In the genomic region with DNA sequence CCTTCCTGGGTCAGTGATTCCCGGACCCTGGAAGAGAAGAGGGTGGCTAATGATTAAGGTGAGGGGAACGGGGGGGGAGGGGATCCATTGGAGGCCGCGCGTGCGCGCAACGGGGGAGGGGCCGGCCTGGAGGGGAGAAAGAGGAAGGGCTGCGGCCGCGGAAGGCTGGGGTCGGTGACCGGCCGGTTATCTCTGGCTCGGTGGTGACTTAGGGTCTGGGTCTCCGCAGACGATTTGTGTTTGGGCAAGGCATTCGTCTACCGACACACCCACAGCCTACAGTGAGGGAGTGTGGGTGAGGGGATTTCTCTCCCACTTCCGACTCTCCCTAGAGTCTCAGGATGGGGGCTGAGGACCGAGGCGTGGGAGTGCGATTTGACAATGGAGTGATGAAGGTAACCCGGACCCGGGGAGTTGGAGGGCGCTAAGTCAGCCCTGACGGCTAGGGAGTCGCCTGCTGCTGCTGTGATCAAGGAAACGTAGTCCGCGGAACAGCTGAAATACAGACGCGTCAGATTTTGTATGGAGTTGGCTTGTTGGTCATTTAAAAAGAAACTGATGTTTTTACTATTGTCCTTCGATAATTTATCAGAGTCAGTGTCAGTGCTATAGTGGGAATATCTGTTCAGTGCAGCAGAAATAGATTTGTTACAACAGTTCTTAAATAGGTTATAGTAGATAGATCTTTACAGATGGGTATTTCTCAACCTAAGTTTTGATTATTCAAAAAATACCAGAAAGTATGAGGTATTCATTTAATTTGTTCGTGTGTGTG, we compare ENCODE assay signal across 8 cellular contexts. TPM values are rescaled to one million over a fixed set of nuclear protein-coding genes. Genes with fewer than 3 reads are reported as not detected.
A peak's percentile ranks its signal among the peaks of the same experiment; 100 is the strongest.
DNase-seq lines count a peak whose midpoint lies in the region; ATAC-seq, FAIRE-seq and TF ChIP-seq lines count a peak whose summit lies in the region.

No MANE protein-coding gene starts in this region.

- H3K27me3 ChIP-seq in H1 (replicated peaks in 1 of 4; ENCODE audit: control insufficient read depth in 3 of 4, extremely low read depth in 1 of 4, insufficient read depth in 3 of 4, low read length in 3 of 4) (no peaks in the 10 kb centered on the region), mesenchymal stem cell (ENCODE audit: control insufficient read depth in 1 of 2, insufficient read depth in 1 of 2, low read length in 2 of 2) (no peaks in the 10 kb centered on the region)

- peaks cover 0 to 51% of the 10 kb centered on the region in 2 experiments; a peak in 3 of 4 replicates for H3K79me2 ChIP-seq in H1 (ENCODE audit: control insufficient read depth in 1 of 2, insufficient read depth in 2 of 2, low read length in 2 of 2)

- H2AFZ ChIP-seq in H1 (ENCODE audit: low read length) (peak overlapping the region; percentile 96; the same call in 1 of the 2 replicates), mesenchymal stem cell (ENCODE audit: low read depth, low read length) (peak overlapping the region; percentile 80)

- H2AK5ac ChIP-seq in H1 (ENCODE audit: low read depth, low read length): no peak overlapping the region
- peak overlapping the region; percentile 4 for H2AK5ac ChIP-seq in mesenchymal stem cell (ENCODE audit: low read length, severe bottlenecking)

- H2BK12ac ChIP-seq in H1 (ENCODE audit: low read depth, low read length) (no peak overlapping the region), mesenchymal stem cell (ENCODE audit: low read length in 2 of 2) (no peak overlapping the region)

- TF ChIP-seq POLR2A in A549 (IDR thresholded peaks at IDR 0.05; ENCODE audit: low read length): peak; percentile 39
- TF ChIP-seq POLR2A in H1 (IDR thresholded peaks at IDR 0.05; ENCODE audit: control extremely low read depth in 1 of 2, low read depth in 2 of 2, low read length in 2 of 2): no peak

- no peak for FAIRE-seq in A549 (lab: Jason Lieb, UNC)
- FAIRE-seq in H1 (lab: Jason Lieb, UNC): no peak

- H3K36me3 Mint-ChIP-seq in activated CD8-positive, alpha-beta T cell treated with anti-CD3 and anti-CD28 coated beads, Interleukin-2, amount 10 ng/mL, durations not matched to agents 7 days and 5 days (ENCODE audit: low read depth): peaks cover 28% of the 10 kb centered on the region

- POLR2A ChIA-PET in A549 (lab: Yijun Ruan, JAX): no interaction called here
- POLR2A ChIA-PET in activated CD8-positive, alpha-beta T cell treated with anti-CD3 and anti-CD28 coated beads, Interleukin-2, amount 10 ng/mL, durations not matched to agents 7 days and 5 days (lab: Charles Lee): interaction anchor here (1.0 to 2.7 kb wide), 2 partner anchors 55 to 117 kb away, joined by 3 to 12 read pairs; partner anchors contain the start of genes CCNB2 and SLTM
- POLR2A ChIA-PET in H1 (lab: Charles Lee; ENCODE audit: partially characterized antibody): interaction anchor here (0.6 to 2.1 kb wide), 4 partner anchors 9 to 117 kb away, joined by 3 to 6 read pairs (median 3); no protein-coding TSS in a partner anchor

- H3K27me3 Mint-ChIP-seq in activated CD8-positive, alpha-beta T cell treated with anti-CD3 and anti-CD28 coated beads, Interleukin-2, amount 10 ng/mL, durations not matched to agents 7 days and 5 days (ENCODE audit: low read depth): peaks cover 4% of the 10 kb centered on the region

- H3K4me3 ChIP-seq in A549 (peak overlapping the region; percentile 69), H1 (ENCODE audit: extremely low read depth in 1 of 4, insufficient read depth in 2 of 4, low read depth in 3 of 4, low read length in 4 of 4) (peak overlapping the region; percentile 85 to 97 (median 96)), mesenchymal stem cell (ENCODE audit: insufficient read depth in 1 of 2, low read depth in 1 of 2, low read length in 2 of 2) (peak overlapping the region; percentile 90 to 99)

- peak overlapping the region; percentile 82 for H4K5ac ChIP-seq in H1 (ENCODE audit: insufficient read length, low read depth, low read length)

- DNase-seq in A549 (ENCODE audit: low read depth in 1 of 2, low spot score in 1 of 2) (peak; percentile 47 to 77), NCI-H524 (lab: John Stamatoyannopoulos, UW) (peak; percentile 64 to 75), H1 (ENCODE audit: low read depth in 1 of 2, low spot score in 2 of 2) (peak; percentile 19 to 77), mesenchymal stem cell (peak; percentile 55)
- DNase-seq in activated CD8-positive, alpha-beta T cell treated with anti-CD3 and anti-CD28 coated beads, Interleukin-2, amount 10 ng/mL, durations not matched to agents 7 days and 5 days: peak; percentile 66
- DNase-seq in stimulated activated CD8-positive, alpha-beta memory T cell treated with anti-CD3 and anti-CD28 coated beads, Interleukin-15, amount 100 ng/mL, for 1 hour (ENCODE audit: low read depth): peak; percentile 40

- peak overlapping the region; percentile 86 for H3K27ac Mint-ChIP-seq in activated CD8-positive, alpha-beta T cell treated with anti-CD3 and anti-CD28 coated beads, Interleukin-2, amount 10 ng/mL, durations not matched to agents 7 days and 5 days

- H4K20me1 ChIP-seq in H1 (replicated peaks in 1 of 2; ENCODE audit: control insufficient read depth in 1 of 2, insufficient read depth in 2 of 2, low read length in 2 of 2): peaks cover 0 to 1% of the 10 kb centered on the region in 2 experiments

- under 1% methylated on average over 26 of the region's 36 CpGs for WGBS in A549 (ENCODE audit: missing lambda C conversion rate)
- WGBS in H1 (ENCODE audit: extremely low coverage in 1 of 2, insufficient coverage in 1 of 2, insufficient read length in 1 of 2, insufficient replicate concordance in 2 of 2, low coverage in 1 of 2, low lambda C conversion rate in 2 of 2, missing lambda C conversion rate in 1 of 2), 2 experiments: 2% methylated on average over 24 of the region's 36 CpGs; no CpG with 5 or more reads in 1 of the 2 experiments
- 2% methylated on average over 30 of the region's 36 CpGs for WGBS in mesenchymal stem cell

- H3K18ac ChIP-seq in H1 (ENCODE audit: extremely low read depth, low read length) (peak overlapping the region; percentile 94), mesenchymal stem cell (ENCODE audit: low read depth in 1 of 2, low read length in 2 of 2) (peak overlapping the region; percentile 93 to 96)

- H3K36me3 ChIP-seq in H1 (ENCODE audit: control insufficient read depth in 2 of 4, insufficient read depth in 4 of 4, low read length in 3 of 4) (peaks cover 0 to 7% (median 2%) of the 10 kb centered on the region in 4 experiments; a peak in 1 of 8 replicates), mesenchymal stem cell (ENCODE audit: control insufficient read depth in 1 of 2, insufficient read depth in 2 of 2, low read depth in 1 of 2, low read length in 2 of 2) (peaks cover 13 to 22% of the 10 kb centered on the region in 2 experiments)

- H3K9ac ChIP-seq in H1 (replicated peaks in 1 of 4; ENCODE audit: extremely low read depth in 1 of 4, low read depth in 3 of 4, low read length in 3 of 4): peak overlapping the region; percentile 73 to 91 (median 82)
- peak overlapping the region; percentile 98 for H3K9ac ChIP-seq in mesenchymal stem cell (ENCODE audit: low read length)

- peak overlapping the region; percentile 88 for H2BK15ac ChIP-seq in H1 (ENCODE audit: low read length)
- no peak overlapping the region for H2BK15ac ChIP-seq in mesenchymal stem cell (ENCODE audit: low read depth, poor library complexity, severe bottlenecking)

- H3K4me2 ChIP-seq in A549: peak overlapping the region; percentile 86
- H3K4me2 ChIP-seq in H1 (ENCODE audit: insufficient read depth in 1 of 2, low read depth in 2 of 2, low read length in 2 of 2): peak overlapping the region; percentile 81
- peak overlapping the region; percentile 41 for H3K4me2 ChIP-seq in mesenchymal stem cell (ENCODE audit: low read length, poor library complexity, severe bottlenecking)

- 0 out of 2 replicates have a peak overlapping the region, but pooled peaks have one; percentile 52 for H2BK20ac ChIP-seq in H1 (ENCODE audit: low read length)

- H3K4ac ChIP-seq in H1 (replicated peaks; ENCODE audit: insufficient read length, low read depth, low read length) (no peak overlapping the region), mesenchymal stem cell (ENCODE audit: low read depth in 1 of 2, low read length in 2 of 2) (peak overlapping the region in 1 of 2 experiments; percentile 94)

- peak overlapping the region; percentile 63 for H3K56ac ChIP-seq in H1 (replicated peaks; ENCODE audit: insufficient read length, low read depth, low read length)

- ATAC-seq in A549 (peak; percentile 83 to 88), GM18511 (IDR thresholded peaks at IDR 0.05; ENCODE audit: unreplicated experiment) (peak; percentile 58), HG03045 (IDR thresholded peaks at IDR 0.05; ENCODE audit: unreplicated experiment) (peak; percentile 66)
- ATAC-seq in activated CD8-positive, alpha-beta T cell treated with anti-CD3 and anti-CD28 coated beads, Interleukin-2, amount 10 ng/mL, durations not matched to agents 7 days and 5 days: peak; percentile 55

- peak overlapping the region; percentile 92; the same call in 1 of the 2 replicates for H2BK5ac ChIP-seq in H1 (ENCODE audit: low read depth, low read length)
- peak overlapping the region; percentile 94 for H2BK5ac ChIP-seq in mesenchymal stem cell (ENCODE audit: low read depth, low read length, poor library complexity, severe bottlenecking)

- TF ChIP-seq CTCF in A549 (IDR thresholded peaks at IDR 0.05) (no peak), H1 (IDR thresholded peaks at IDR 0.05; ENCODE audit: control extremely low read depth in 1 of 3, insufficient read depth in 1 of 3, low read depth in 1 of 3, low read length in 3 of 3) (no peak)

- CTCF ChIA-PET in A549 (lab: Yijun Ruan, JAX) (interaction anchor here (1.0 to 2.4 kb wide), 4 partner anchors 12 to 541 kb away, joined by 5 to 9 read pairs (median 5); no protein-coding TSS in a partner anchor), H1 (lab: Charles Lee; ENCODE audit: partially characterized antibody) (interaction anchor here (0.9 to 1.5 kb wide), 2 partner anchors 9 to 15 kb away, joined by 4 to 5 read pairs; no protein-coding TSS in a partner anchor)
- CTCF ChIA-PET in activated CD8-positive, alpha-beta T cell treated with anti-CD3 and anti-CD28 coated beads, Interleukin-2, amount 10 ng/mL, durations not matched to agents 7 days and 5 days (lab: Charles Lee): interaction anchor here (0.8 to 1.6 kb wide), 5 partner anchors 8 to 541 kb away, joined by 3 to 5 read pairs (median 3); no protein-coding TSS in a partner anchor

- H4K8ac ChIP-seq in H1 (ENCODE audit: extremely low read depth, insufficient read depth, low read length) (peak overlapping the region; percentile 92), mesenchymal stem cell (ENCODE audit: low read length) (peak overlapping the region; percentile 54)

- no peaks in the 10 kb centered on the region for H3K9me3 ChIP-seq in A549
- H3K9me3 ChIP-seq in H1 (ENCODE audit: insufficient read depth in 2 of 2, low read depth in 1 of 2, low read length in 1 of 2): no peaks in the 10 kb centered on the region
- H3K9me3 ChIP-seq in mesenchymal stem cell (ENCODE audit: control insufficient read depth, low read length): no peaks in the 10 kb centered on the region

- no peak overlapping the region for H3K23ac ChIP-seq in H1 (ENCODE audit: insufficient read length)
- H3K23ac ChIP-seq in mesenchymal stem cell (ENCODE audit: low read length in 2 of 2): peak overlapping the region in 1 of 2 experiments; percentile 1

- no peaks in the 10 kb centered on the region; the same call in 1 of the 2 replicates for H3K23me2 ChIP-seq in H1 (ENCODE audit: low read depth, low read length)

- H3K79me1 ChIP-seq in H1 (ENCODE audit: low read depth, low read length) (no peaks in the 10 kb centered on the region; the same call in 1 of the 2 replicates), mesenchymal stem cell (replicated peaks; ENCODE audit: low read length, poor library complexity, severe bottlenecking) (no peaks in the 10 kb centered on the region)

- peaks cover 44% of the 10 kb centered on the region for H3K4me1 Mint-ChIP-seq in activated CD8-positive, alpha-beta T cell treated with anti-CD3 and anti-CD28 coated beads, Interleukin-2, amount 10 ng/mL, durations not matched to agents 7 days and 5 days (ENCODE audit: low read depth)

- TF ChIP-seq EP300 in A549 (IDR thresholded peaks at IDR 0.05): no peak
- no peak for TF ChIP-seq EP300 in H1 (IDR thresholded peaks at IDR 0.05; ENCODE audit: borderline replicate concordance in 1 of 2, low read depth in 2 of 2, low read length in 2 of 2)

- H3K4me1 ChIP-seq in A549 (peaks cover 18% of the 10 kb centered on the region; the same call in 2 of the 3 replicates), H1 (replicated peaks in 1 of 4; ENCODE audit: control insufficient read depth in 3 of 4, insufficient read depth in 4 of 4, low read length in 3 of 4) (peaks cover 0 to 3% (median 0%) of the 10 kb centered on the region in 4 experiments; a peak in 3 of 7 replicates), mesenchymal stem cell (ENCODE audit: control insufficient read depth, insufficient read depth, low read depth, low read length) (peaks cover 5% of the 10 kb centered on the region)

- H3K27ac ChIP-seq in A549 (peak overlapping the region; percentile 88 to 96), H1 (ENCODE audit: low read depth, low read length) (peak overlapping the region; percentile 68; the same call in 1 of the 2 replicates), mesenchymal stem cell (ENCODE audit: low read length, poor library complexity, severe bottlenecking) (peak overlapping the region; percentile 99)

- no peak overlapping the region for H2BK120ac ChIP-seq in H1 (replicated peaks; ENCODE audit: low read depth, low read length)
- H2BK120ac ChIP-seq in mesenchymal stem cell (ENCODE audit: low read depth, low read length): no peak overlapping the region

- H4K91ac ChIP-seq in H1 (replicated peaks; ENCODE audit: insufficient read length, low read length): peak overlapping the region; percentile 76
- peak overlapping the region; percentile 25 for H4K91ac ChIP-seq in mesenchymal stem cell (ENCODE audit: low read length)

- TF ChIP-seq RAD21 in A549 (conservative IDR thresholded peaks at IDR 0.05 in 1 of 2, IDR thresholded peaks at IDR 0.05 in 1 of 2) (no peak), H1 (IDR thresholded peaks at IDR 0.05 in 1 of 2, conservative IDR thresholded peaks at IDR 0.05 in 1 of 2; ENCODE audit: low read depth in 2 of 2, low read length in 2 of 2) (peak in 1 of 2 experiments; percentile 12; a peak in 1 of 4 replicates)

- H3K4me3 Mint-ChIP-seq in activated CD8-positive, alpha-beta T cell treated with anti-CD3 and anti-CD28 coated beads, Interleukin-2, amount 10 ng/mL, durations not matched to agents 7 days and 5 days: peak overlapping the region; percentile 94

- no peaks in the 10 kb centered on the region for H3K9me3 Mint-ChIP-seq in activated CD8-positive, alpha-beta T cell treated with anti-CD3 and anti-CD28 coated beads, Interleukin-2, amount 10 ng/mL, durations not matched to agents 7 days and 5 days (ENCODE audit: insufficient read depth)

- no peak overlapping the region for H3K14ac ChIP-seq in H1 (ENCODE audit: insufficient read length)
- peak overlapping the region in 1 of 2 experiments; percentile 45 for H3K14ac ChIP-seq in mesenchymal stem cell (ENCODE audit: low read length in 2 of 2)

RNA-seq across cellular contexts. Expression of gene RNF111, which starts 0.7 kb away (rescaled TPM):
- 42.7 and 46.9 TPM in 2 replicates for polyA plus RNA-seq in A549 (2011; rRNA removed)
- polyA plus RNA-seq in A549 (2012; cell fraction: cytosol; rRNA removed): 10.9 and 19.3 TPM in 2 replicates
- polyA plus RNA-seq in A549 (2012; cell fraction: nucleus; rRNA removed): 18.5 and 22.7 TPM in 2 replicates
- 21.8 to 25.5 TPM (median 25.0 TPM) in 3 replicates for polyA plus RNA-seq in A549 (2017; fragmentation: RNase III; extraction: RNeasy Plus Mini Kit Qiagen cat#74134 plus additional on column Dnase treatment)
- polyA minus RNA-seq in A549 (2011; rRNA and poly(A)+ RNA removed): 143 and 197 TPM in 2 replicates
- total RNA-seq in activated CD8-positive, alpha-beta T cell treated with anti-CD3 and anti-CD28 coated beads, Interleukin-2, amount 10 ng/mL, durations not matched to agents 7 days and 5 days: 10 to 100 TPM; 36.7 to 38.9 TPM
- total RNA-seq in H1 (2021; fragmentation: NEBNext Ultra II Directional; extraction: Animal tissue kit (Norgen Biotek cat#: 25700)): 26.6 and 29.1 TPM in 2 replicates
- 11.7 and 18.5 TPM in 2 replicates for polyA plus RNA-seq in H1 (2011; rRNA removed)
- polyA plus RNA-seq in H1 (2011; cell fraction: cytosol; rRNA removed): 14.9 TPM
- 16.3 TPM for polyA plus RNA-seq in H1 (2011; cell fraction: nucleus; rRNA removed)
- polyA plus RNA-seq in H1 (2012, experiment 1 of 2): 14.5 to 24.3 TPM (median 19.4 TPM) in 4 replicates
- polyA plus RNA-seq in H1 (2012, experiment 2 of 2): 1.1 TPM
- 10.6 TPM for polyA plus RNA-seq in H1 (2013, experiment 1 of 2)
- polyA plus RNA-seq in H1 (2013, experiment 2 of 2): 9.1 TPM
- 77.3 and 94.6 TPM in 2 replicates for polyA minus RNA-seq in H1 (2011; rRNA and poly(A)+ RNA removed)
- polyA minus RNA-seq in H1 (2011; cell fraction: cytosol; rRNA and poly(A)+ RNA removed): 26.9 TPM
- 56.4 TPM for polyA minus RNA-seq in H1 (2011; cell fraction: nucleus; rRNA and poly(A)+ RNA removed)
- 12.0 TPM for polyA plus RNA-seq in mesenchymal stem cell (2013, experiment 1 of 2)
- polyA plus RNA-seq in mesenchymal stem cell (2013, experiment 2 of 2): 12.2 TPM

RNA-seq across cellular contexts. Expression of gene SLTM, which starts 54.7 kb away (rescaled TPM):
- 89.0 and 93.5 TPM in 2 replicates for polyA plus RNA-seq in A549 (2011; rRNA removed)
- 45.9 and 59.3 TPM in 2 replicates for polyA plus RNA-seq in A549 (2012; cell fraction: cytosol; rRNA removed)
- polyA plus RNA-seq in A549 (2012; cell fraction: nucleus; rRNA removed): 88.5 and 126 TPM in 2 replicates
- 133 to 138 TPM (median 133 TPM) in 3 replicates for polyA plus RNA-seq in A549 (2017; fragmentation: RNase III; extraction: RNeasy Plus Mini Kit Qiagen cat#74134 plus additional on column Dnase treatment)
- polyA minus RNA-seq in A549 (2011; rRNA and poly(A)+ RNA removed): 61.2 and 70.6 TPM in 2 replicates
- total RNA-seq in activated CD8-positive, alpha-beta T cell treated with anti-CD3 and anti-CD28 coated beads, Interleukin-2, amount 10 ng/mL, durations not matched to agents 7 days and 5 days: 100 to 1,000 TPM; 120 to 122 TPM
- 143 and 149 TPM in 2 replicates for total RNA-seq in H1 (2021; fragmentation: NEBNext Ultra II Directional; extraction: Animal tissue kit (Norgen Biotek cat#: 25700))
- 30.8 and 43.9 TPM in 2 replicates for polyA plus RNA-seq in H1 (2011; rRNA removed)
- polyA plus RNA-seq in H1 (2011; cell fraction: cytosol; rRNA removed): 72.0 TPM
- polyA plus RNA-seq in H1 (2011; cell fraction: nucleus; rRNA removed): 91.5 TPM
- polyA plus RNA-seq in H1 (2012, experiment 1 of 2): 131 to 240 TPM (median 157 TPM) in 4 replicates
- polyA plus RNA-seq in H1 (2012, experiment 2 of 2): 12.6 TPM
- 122 TPM for polyA plus RNA-seq in H1 (2013, experiment 1 of 2)
- polyA plus RNA-seq in H1 (2013, experiment 2 of 2): 119 TPM
- 41.2 and 44.8 TPM in 2 replicates for polyA minus RNA-seq in H1 (2011; rRNA and poly(A)+ RNA removed)
- 62.2 TPM for polyA minus RNA-seq in H1 (2011; cell fraction: cytosol; rRNA and poly(A)+ RNA removed)
- polyA minus RNA-seq in H1 (2011; cell fraction: nucleus; rRNA and poly(A)+ RNA removed): 228 TPM
- polyA plus RNA-seq in mesenchymal stem cell (2013, experiment 1 of 2): 45.7 TPM
- 43.3 TPM for polyA plus RNA-seq in mesenchymal stem cell (2013, experiment 2 of 2)

Comparison
In these comparisons a context has a peak if more than half of its experiments do, and no peak if none do; other contexts are left out.
1. Peak in every context shown above with its lines: DNase-seq, ATAC-seq, H3K4me3 ChIP-seq and H3K27ac ChIP-seq.